8 cellular contexts compared by ENCODE assay signal in genomic region chrX:3712870-3713224, GRCh38. TPM values are rescaled to one million over a fixed set of nuclear protein-coding genes. Genes with fewer than 3 reads are reported as not detected.
DNase-seq lines count a peak whose midpoint lies in the region; ATAC-seq and TF ChIP-seq lines count a peak whose summit lies in the region.

No MANE protein-coding gene starts in this region.

- peak overlapping the region; percentile 17 for H3K27ac ChIP-seq in RWPE2 (ENCODE audit: poor library complexity, severe bottlenecking)
- H3K27ac ChIP-seq in esophagus muscularis mucosa (replicated peaks in 1 of 4): peak overlapping the region; percentile 52 to 69 (median 60)
- H3K27ac ChIP-seq in parathyroid adenoma: no peak overlapping the region

- TF ChIP-seq CTCF in RWPE2 (IDR thresholded peaks at IDR 0.05; ENCODE audit: poor library complexity, severe bottlenecking) (no peak), esophagus muscularis mucosa (IDR thresholded peaks at IDR 0.05) (no peak), parathyroid adenoma (IDR thresholded peaks at IDR 0.05) (no peak)

- intact Hi-C loops in esophagus muscularis mucosa (cut with DNase I): no loop called here

- TF ChIP-seq EP300 in esophagus muscularis mucosa (IDR thresholded peaks at IDR 0.05): no peak

- ATAC-seq in GM18867 (IDR thresholded peaks at IDR 0.05; ENCODE audit: unreplicated experiment) (peak; percentile 25), HG02588 (IDR thresholded peaks at IDR 0.05; ENCODE audit: unreplicated experiment) (peak; percentile 25), RWPE2 (ENCODE audit: low read depth) (no peak)

- TF ChIP-seq POLR2A in esophagus muscularis mucosa (IDR thresholded peaks at IDR 0.05; ENCODE audit: low read depth): no peak

- H3K4me1 ChIP-seq in RWPE2 (ENCODE audit: insufficient read depth, poor library complexity, severe bottlenecking): no peaks in the 10 kb centered on the region
- peaks cover 0 to 29% (median 0%) of the 10 kb centered on the region in 4 donors for H3K4me1 ChIP-seq in esophagus muscularis mucosa
- H3K4me1 ChIP-seq in parathyroid adenoma: no peaks in the 10 kb centered on the region

- H2AFZ ChIP-seq in parathyroid adenoma: peak overlapping the region; percentile 77

- H3K9ac ChIP-seq in parathyroid adenoma: no peak overlapping the region

- DNase-seq in RWPE2 (ENCODE audit: low spot score) (peak; percentile 35), esophagus muscularis mucosa (ENCODE audit: extremely low spot score) (no peak), NCI-H1436 treated with DMSO at 0.1 percent for 48 hours (lab: John Stamatoyannopoulos, UW) (no peak), NCI-H2107 treated with DMSO at 0.1 percent for 48 hours (lab: John Stamatoyannopoulos, UW; ENCODE audit: unreplicated experiment) (no peak)
- DNase-seq in NK-92 treated with Interleukin-12 subunit alpha and Interleukin-12 subunit beta, amount 100 ng/mL, for 24 hours (lab: John Stamatoyannopoulos, UW): no peak

- H3K4me2 ChIP-seq in parathyroid adenoma (ENCODE audit: low read length): peak overlapping the region; percentile 68

- H3K79me2 ChIP-seq in parathyroid adenoma: no peaks in the 10 kb centered on the region

- peak overlapping the region; percentile 69 for H3K4me3 ChIP-seq in RWPE2 (ENCODE audit: severe bottlenecking)
- peak overlapping the region; percentile 59 to 66 (median 62) for H3K4me3 ChIP-seq in esophagus muscularis mucosa
- H3K4me3 ChIP-seq in parathyroid adenoma (ENCODE audit: low read depth, low read length): peak overlapping the region; percentile 27

- no CpG with 5 or more reads among the region's 38 CpGs for WGBS in esophagus muscularis mucosa

- H3K27me3 ChIP-seq in RWPE2 (ENCODE audit: insufficient read depth, poor library complexity, severe bottlenecking): no peaks in the 10 kb centered on the region
- no peaks in the 10 kb centered on the region for H3K27me3 ChIP-seq in esophagus muscularis mucosa
- H3K27me3 ChIP-seq in parathyroid adenoma (ENCODE audit: control insufficient read depth, insufficient read depth, low read length): no peaks in the 10 kb centered on the region

- no peaks in the 10 kb centered on the region for H3K9me3 ChIP-seq in RWPE2 (ENCODE audit: severe bottlenecking)
- H3K9me3 ChIP-seq in esophagus muscularis mucosa: no peaks in the 10 kb centered on the region
- no peaks in the 10 kb centered on the region for H3K9me3 ChIP-seq in parathyroid adenoma (ENCODE audit: control insufficient read depth, low read length)

- H3K36me3 ChIP-seq in RWPE2 (ENCODE audit: low read depth) (no peaks in the 10 kb centered on the region), esophagus muscularis mucosa (no peaks in the 10 kb centered on the region), parathyroid adenoma (ENCODE audit: control insufficient read depth, insufficient read depth, low read length) (no peaks in the 10 kb centered on the region)

RNA-seq across cellular contexts. Expression of gene PRKX, which starts 0.6 kb away (rescaled TPM):
- total RNA-seq in esophagus muscularis mucosa: 1 to 10 TPM; 5.6 to 8.9 (median 6.6) TPM
